15 cellular contexts compared by ENCODE assay signal in the genomic region with DNA sequence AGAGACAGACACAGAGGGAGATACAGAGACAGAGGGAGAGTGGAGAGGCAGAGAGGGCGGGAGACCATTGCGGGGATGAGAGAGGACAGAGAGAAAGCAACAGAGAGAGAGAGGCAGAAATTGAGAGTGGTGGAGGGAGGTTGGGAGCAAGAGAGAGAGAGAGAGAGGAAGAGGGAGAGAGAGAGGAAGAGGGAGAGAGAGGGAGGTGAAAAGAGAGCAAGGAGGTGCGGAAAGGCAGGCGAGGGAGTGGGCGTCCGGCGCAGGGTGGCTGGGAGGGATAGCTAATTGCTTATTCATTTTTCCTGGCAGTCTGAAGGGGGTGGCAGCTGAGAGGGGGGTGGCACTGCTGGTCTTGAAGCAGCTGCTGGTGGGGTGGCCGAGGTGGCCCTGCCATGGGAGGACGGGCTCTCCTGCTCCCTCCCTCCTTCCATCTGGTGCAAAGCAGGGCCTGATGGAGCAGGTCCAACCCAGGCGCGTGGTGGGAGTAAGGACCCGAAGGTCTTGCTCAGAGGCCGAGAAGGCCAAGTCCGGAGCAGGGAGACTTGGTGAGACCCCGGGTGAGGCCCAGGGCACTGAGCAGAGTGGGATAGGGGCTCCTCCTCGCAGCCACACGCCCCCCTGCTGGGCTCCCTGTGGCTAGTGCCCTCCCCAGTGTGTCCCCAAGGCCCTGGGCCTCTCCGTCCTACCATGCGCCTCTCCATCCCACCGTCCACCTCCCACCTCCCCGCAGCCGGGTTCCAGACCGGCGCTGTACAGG. TPM values are rescaled to one million over a fixed set of nuclear protein-coding genes. Genes with fewer than 3 reads are reported as not detected.
DNase-seq lines count a peak whose midpoint lies in the region; ATAC-seq and TF ChIP-seq lines count a peak whose summit lies in the region.
"Had no signal": no experiment of that assay in that cellular context is flagged by ENCODE, and none has a peak within 500 bp of the region (broad histone marks: within the 10 kb centered on the region; RNA-seq: fewer than 3 reads in every experiment).

No MANE protein-coding gene starts in this region.

- H3K9me3 ChIP-seq in right atrium auricular region = no peaks in the 10 kb centered on the region
- H3K9me3 ChIP-seq in endodermal cell (ENCODE audit: control insufficient read depth, low read length) = no peaks in the 10 kb centered on the region

- no peak overlapping the region for H3K9ac ChIP-seq in endodermal cell (ENCODE audit: extremely low read depth, low read length, poor library complexity, severe bottlenecking)

- H3K9me3 Mint-ChIP-seq in endodermal cell (no peaks in the 10 kb centered on the region), nephron progenitor cell (no peaks in the 10 kb centered on the region), immature natural killer cell (no peaks in the 10 kb centered on the region)
- H3K9me3 Mint-ChIP-seq: naive B cell; T-helper 1 cell treated with Interleukin-12 subunit alpha and Interleukin-12 subunit beta and Interleukin-4 antibody, amounts not matched to agents 30 μg/mL and 1 μg/mL, for 36 hours had no signal

- H3K4me1 Mint-ChIP-seq in endodermal cell = no peaks in the 10 kb centered on the region
- peaks cover 43% of the 10 kb centered on the region for H3K4me1 Mint-ChIP-seq in nephron progenitor cell
- H3K4me1 Mint-ChIP-seq in immature natural killer cell = peaks cover 11 to 16% of the 10 kb centered on the region in 2 donors

- ATAC-seq in Right ventricle myocardium inferior (peak; percentile 20), GM19351 (IDR thresholded peaks at IDR 0.05; ENCODE audit: unreplicated experiment) (no peak), GM21360 (IDR thresholded peaks at IDR 0.05; ENCODE audit: unreplicated experiment) (no peak)

- intact Hi-C loops in Right ventricle myocardium inferior (cut with DNase I) = no loop called here

- H3K27ac ChIP-seq in right atrium auricular region (no peak overlapping the region), endodermal cell (ENCODE audit: low read depth, low read length) (no peak overlapping the region)

- no peaks in the 10 kb centered on the region for H3K36me3 Mint-ChIP-seq in endodermal cell (ENCODE audit: low read depth)
- H3K36me3 Mint-ChIP-seq in nephron progenitor cell (ENCODE audit: low read depth) = no peaks in the 10 kb centered on the region
- H3K36me3 Mint-ChIP-seq in immature natural killer cell = no peaks in the 10 kb centered on the region

- H3K4me3 ChIP-seq in right atrium auricular region = no peak overlapping the region
- no peak overlapping the region for H3K4me3 ChIP-seq in endodermal cell (ENCODE audit: low read length)

- 83 to 88% methylated on average over 5 to 24 of the region's 24 CpGs for WGBS in endodermal cell (ENCODE audit: insufficient coverage in 1 of 2, insufficient read length in 1 of 2), 2 experiments

- peaks cover 0 to 7% of the 10 kb centered on the region in 2 donors for H3K4me1 ChIP-seq in right atrium auricular region
- H3K4me1 ChIP-seq in endodermal cell (ENCODE audit: control insufficient read depth, insufficient read depth, low read length) = no peaks in the 10 kb centered on the region

- H3K27ac Mint-ChIP-seq in endodermal cell (no peak overlapping the region), nephron progenitor cell (no peak overlapping the region), immature natural killer cell (no peak overlapping the region)
- H3K27ac Mint-ChIP-seq: T-helper 1 cell treated with Interleukin-12 subunit alpha and Interleukin-12 subunit beta and Interleukin-4 antibody, amounts not matched to agents 30 μg/mL and 1 μg/mL, for 36 hours had no signal

- no peak overlapping the region for H3K4me3 Mint-ChIP-seq in endodermal cell
- H3K4me3 Mint-ChIP-seq in nephron progenitor cell = peak overlapping the region; percentile 71
- H3K4me3 Mint-ChIP-seq in immature natural killer cell = no peak overlapping the region
- H3K4me3 Mint-ChIP-seq: T-helper 1 cell treated with Interleukin-12 subunit alpha and Interleukin-12 subunit beta and Interleukin-4 antibody, amounts not matched to agents 30 μg/mL and 1 μg/mL, for 36 hours had no signal

- H3K27me3 ChIP-seq in right atrium auricular region (no peaks in the 10 kb centered on the region), endodermal cell (ENCODE audit: control insufficient read depth, insufficient read depth, low read length, poor library complexity, severe bottlenecking) (no peaks in the 10 kb centered on the region)

- H3K36me3 ChIP-seq in right atrium auricular region (no peaks in the 10 kb centered on the region), endodermal cell (ENCODE audit: control insufficient read depth, insufficient read depth, low read length) (no peaks in the 10 kb centered on the region)

- no peak for TF ChIP-seq CTCF in right atrium auricular region (IDR thresholded peaks at IDR 0.05)
- no peak for TF ChIP-seq CTCF in endodermal cell (conservative IDR thresholded peaks at IDR 0.05)
- no peak for TF ChIP-seq CTCF in nephron progenitor cell (IDR thresholded peaks at IDR 0.05)

- no peaks in the 10 kb centered on the region for H3K27me3 Mint-ChIP-seq in endodermal cell (ENCODE audit: insufficient read depth)
- H3K27me3 Mint-ChIP-seq in nephron progenitor cell (ENCODE audit: low read depth, poor library complexity) = peaks cover 57% of the 10 kb centered on the region
- H3K27me3 Mint-ChIP-seq in immature natural killer cell (ENCODE audit: low read depth in 3 of 3) = peaks cover 3 to 14% (median 9%) of the 10 kb centered on the region in 3 donors

- peak; percentile 51 for DNase-seq in Right ventricle myocardium inferior (ENCODE audit: missing footprints)
- DNase-seq in right atrium auricular region (ENCODE audit: low spot score) = no peak
- peak; percentile 49 for DNase-seq in endodermal cell
- DNase-seq in nephron progenitor cell = no peak
- no peak for DNase-seq in putamen (ENCODE audit: low spot score)
- no peak for DNase-seq in immature natural killer cell
- DNase-seq: naive B cell, NCI-H2029 had no signal

RNA-seq across cellular contexts. Expression of gene RNU6ATAC, which starts 25.3 kb away (rescaled TPM):
- 122 TPM for total RNA-seq in Right ventricle myocardium inferior
- total RNA-seq in right atrium auricular region = not detected
- total RNA-seq in endodermal cell = 100 to 1,000 TPM; 115 to 156 TPM
- 17,848 TPM for polyA plus RNA-seq in endodermal cell (2013, experiment 1 of 2)
- 19,941 TPM for polyA plus RNA-seq in endodermal cell (2013, experiment 2 of 2)
- not detected for polyA plus RNA-seq in immature natural killer cell
- total RNA-seq: Daoy, HT1080, subcutaneous adipose tissue had no signal
- polyA plus RNA-seq: adipose tissue had no signal

RNA-seq across cellular contexts. Expression of gene WDR5, which starts 53.8 kb away (rescaled TPM):
- total RNA-seq in Right ventricle myocardium inferior = 18.2 TPM
- 10 to 100 TPM; 14.1 to 17.5 TPM for total RNA-seq in right atrium auricular region
- total RNA-seq in endodermal cell = 10 to 100 TPM; 53.8 to 57.2 TPM
- 41.9 TPM for polyA plus RNA-seq in endodermal cell (2013, experiment 1 of 2)
- 36.8 TPM for polyA plus RNA-seq in endodermal cell (2013, experiment 2 of 2)
- 10 to 100 TPM; 11.2 to 15.1 (median 14.7) TPM for polyA plus RNA-seq in immature natural killer cell

Comparison
In these comparisons a context has a peak if more than half of its experiments do, and no peak if none do; other contexts are left out.
1. DNase-seq: peak in Right ventricle myocardium inferior (single experiment) and endodermal cell (single experiment); none in right atrium auricular region (single experiment), nephron progenitor cell (single experiment), putamen (single experiment) and immature natural killer cell (0 of 3).
2. RNA of gene RNU6ATAC, which starts 25.3 kb away (total RNA-seq): 115 to 156 TPM in endodermal cell and 122 TPM in Right ventricle myocardium inferior (single experiment); not detected in right atrium auricular region; every median in the first group is over 100 times any median in the second.